19 cellular contexts compared by ENCODE assay signal in the genomic region with DNA sequence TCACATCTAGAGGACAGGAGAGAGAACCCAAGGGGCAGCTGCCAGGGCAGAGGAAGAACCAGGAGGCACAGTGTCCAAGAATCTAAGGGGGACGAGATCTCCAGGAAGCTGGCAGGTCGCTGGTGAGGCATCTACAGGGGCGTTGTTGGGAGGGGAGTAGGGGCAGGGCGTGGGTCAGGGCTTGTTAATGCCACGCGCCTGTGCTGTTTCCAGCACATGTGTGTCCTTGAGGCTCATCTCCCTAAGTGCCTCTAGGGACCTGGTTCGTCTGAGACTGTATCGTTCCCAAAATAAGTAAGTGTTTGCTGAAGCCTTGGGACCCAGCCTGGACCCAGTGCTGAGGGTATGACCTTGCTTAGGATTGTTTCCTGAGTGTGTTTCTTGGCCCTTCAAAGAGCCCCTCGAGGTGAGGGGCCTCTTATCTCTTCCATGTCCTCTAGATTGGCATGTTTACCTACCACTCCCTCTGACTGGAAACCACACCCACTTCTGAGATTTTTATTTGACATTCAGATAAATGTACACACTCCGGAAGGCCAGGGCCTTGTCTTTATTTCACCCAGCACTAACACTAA. TPM values are rescaled to one million over a fixed set of nuclear protein-coding genes. Genes with fewer than 3 reads are reported as not detected.
DNase-seq lines count a peak whose midpoint lies in the region; ATAC-seq, FAIRE-seq and TF ChIP-seq lines count a peak whose summit lies in the region.
"Had no signal": no experiment of that assay in that cellular context is flagged by ENCODE, and none has a peak within 500 bp of the region (broad histone marks: within the 10 kb centered on the region; RNA-seq: fewer than 3 reads in every experiment).

No MANE protein-coding gene starts in this region.

- peaks cover 48% of the 10 kb centered on the region for H3K4me1 Mint-ChIP-seq in Caco-2 (ENCODE audit: low read depth, unreplicated experiment)
- H3K4me1 Mint-ChIP-seq: nephron had no signal

- TF ChIP-seq CTCF in A549 (IDR thresholded peaks at IDR 0.05) (no peak), Caco-2 (IDR thresholded peaks at IDR 0.05; ENCODE audit: insufficient read depth in 1 of 2, low read depth in 1 of 2, low read length in 1 of 2, severe bottlenecking in 1 of 2, unreplicated experiment in 1 of 2) (no peak), body of pancreas (IDR thresholded peaks at IDR 0.05) (no peak), neutrophil (IDR thresholded peaks at IDR 0.05) (no peak)

- H3K4me1 ChIP-seq in A549 (peaks cover 10% of the 10 kb centered on the region), Caco-2 (peaks cover 40% of the 10 kb centered on the region), body of pancreas (peaks cover 19% of the 10 kb centered on the region), neutrophil (ENCODE audit: control insufficient read depth in 1 of 2, insufficient read depth in 1 of 2, low read depth in 1 of 2, low read length in 1 of 2) (peaks cover 53 to 56% of the 10 kb centered on the region in 2 experiments)

- H3K27me3 ChIP-seq in Caco-2 (replicated peaks; ENCODE audit: control insufficient read depth, insufficient read depth, low read length) (no peaks in the 10 kb centered on the region), body of pancreas (no peaks in the 10 kb centered on the region), neutrophil (no peaks in the 10 kb centered on the region)

- POLR2A ChIA-PET in A549 (lab: Yijun Ruan, JAX): no interaction called here
- POLR2A ChIA-PET in Caco-2 (lab: Charles Lee): no interaction called here

- peak overlapping the region; percentile 45; the same call in 2 of the 3 replicates for H3K4me2 ChIP-seq in A549

- DNase-seq in A549 (ENCODE audit: low read depth in 1 of 2, low spot score in 1 of 2) (peak in 1 of 2 experiments; percentile 37), Caco-2 (peak; percentile 71 to 80), body of pancreas (no peak), NCI-H2171 (lab: John Stamatoyannopoulos, UW) (no peak), NAMALWA (ENCODE audit: low spot score) (no peak)
- DNase-seq: activated CD4-positive, alpha-beta T cell treated with anti-CD3 and anti-CD28 coated beads, Interleukin-2, amount 10 ng/mL, durations not matched to agents 7 days and 5 days; activated CD8-positive, alpha-beta memory T cell treated with anti-CD3 and anti-CD28 coated beads, Interleukin-2, amount 50 U/mL, for 4 hours; activated effector memory CD4-positive, alpha-beta T cell treated with Interleukin-2 at 50 U/mL for 16 hours; activated naive CD8-positive, alpha-beta T cell treated with anti-CD3 and anti-CD28 coated beads, Interleukin-2, amount 50 U/mL, for 24 hours; mesendoderm; NCI-H1436; NCI-H345; stimulated activated CD4-positive, alpha-beta T cell treated with anti-CD3 and anti-CD28 coated beads, Interleukin-4, amount 100 ng/mL, for 4 hours had no signal

- H3K27me3 Mint-ChIP-seq in Caco-2 (ENCODE audit: insufficient read depth, unreplicated experiment): no peaks in the 10 kb centered on the region
- H3K27me3 Mint-ChIP-seq: activated CD4-positive, alpha-beta T cell treated with anti-CD3 and anti-CD28 coated beads, Interleukin-2, amount 10 ng/mL, durations not matched to agents 7 days and 5 days; activated naive CD8-positive, alpha-beta T cell treated with anti-CD3 and anti-CD28 coated beads, Interleukin-2, amount 50 U/mL, for 24 hours had no signal

- no peak for FAIRE-seq in A549 (lab: Jason Lieb, UNC)
- FAIRE-seq: endothelial cell of umbilical vein, G401.6, GM19239 had no signal

- H3K4me3 ChIP-seq in A549 (no peak overlapping the region), Caco-2 (ENCODE audit: low read depth, low read length) (no peak overlapping the region), body of pancreas (no peak overlapping the region), neutrophil (ENCODE audit: low read depth in 1 of 2, low read length in 1 of 2) (no peak overlapping the region)

- peak overlapping the region; percentile 77 for H3K27ac Mint-ChIP-seq in Caco-2 (ENCODE audit: unreplicated experiment)
- H3K27ac Mint-ChIP-seq: activated CD4-positive, alpha-beta T cell treated with anti-CD3 and anti-CD28 coated beads, Interleukin-2, amount 10 ng/mL, durations not matched to agents 7 days and 5 days; activated naive CD8-positive, alpha-beta T cell treated with anti-CD3 and anti-CD28 coated beads, Interleukin-2, amount 50 U/mL, for 24 hours had no signal

- H3K36me3 ChIP-seq in Caco-2 (ENCODE audit: control insufficient read depth, insufficient read depth, low read length) (peaks cover 6% of the 10 kb centered on the region; the same call in 1 of the 2 replicates), body of pancreas (replicated peaks in 1 of 2; ENCODE audit: insufficient read depth in 1 of 2, low read depth in 2 of 2) (no peaks in the 10 kb centered on the region), neutrophil (peaks cover 33% of the 10 kb centered on the region)

- peak; percentile 18 to 68; a peak in 3 of 6 replicates for ATAC-seq in A549
- ATAC-seq in body of pancreas: peak; percentile 33
- ATAC-seq in HG03442 (IDR thresholded peaks at IDR 0.05; ENCODE audit: unreplicated experiment): no peak
- ATAC-seq: activated naive CD8-positive, alpha-beta T cell treated with anti-CD3 and anti-CD28 coated beads, Interleukin-2, amount 50 U/mL, for 24 hours had no signal

- WGBS in A549 (ENCODE audit: missing lambda C conversion rate): 60% methylated on average over 10 of the region's 10 CpGs
- 30 to 43% methylated on average over 9 to 10 of the region's 10 CpGs for WGBS in body of pancreas, 2 donors

- TF ChIP-seq POLR2A in A549 (IDR thresholded peaks at IDR 0.05; ENCODE audit: low read length) (no peak), body of pancreas (IDR thresholded peaks at IDR 0.05) (no peak)

- no peaks in the 10 kb centered on the region for H3K9me3 ChIP-seq in A549
- H3K9me3 ChIP-seq in Caco-2: no peaks in the 10 kb centered on the region
- no peaks in the 10 kb centered on the region for H3K9me3 ChIP-seq in body of pancreas
- no peaks in the 10 kb centered on the region for H3K9me3 ChIP-seq in neutrophil

- no peaks in the 10 kb centered on the region for H3K9me3 Mint-ChIP-seq in Caco-2 (ENCODE audit: unreplicated experiment)
- H3K9me3 Mint-ChIP-seq: activated CD4-positive, alpha-beta T cell treated with anti-CD3 and anti-CD28 coated beads, Interleukin-2, amount 10 ng/mL, durations not matched to agents 7 days and 5 days; activated naive CD8-positive, alpha-beta T cell treated with anti-CD3 and anti-CD28 coated beads, Interleukin-2, amount 50 U/mL, for 24 hours; nephron had no signal

- peaks cover 13% of the 10 kb centered on the region for H3K36me3 Mint-ChIP-seq in Caco-2 (ENCODE audit: insufficient read depth, unreplicated experiment)

- H3K27ac ChIP-seq in A549 (peak overlapping the region in 1 of 2 experiments; percentile 21; a peak in 1 of 6 replicates), body of pancreas (no peak overlapping the region), neutrophil (peak overlapping the region; percentile 53)

- CTCF ChIA-PET in A549 (lab: Yijun Ruan, JAX): interaction anchor here (1.0 to 3.9 kb wide), 5 partner anchors 8 to 165 kb away, joined by 3 to 23 read pairs (median 4); no protein-coding TSS in a partner anchor
- CTCF ChIA-PET in Caco-2 (lab: Charles Lee): no interaction called here

- no peak for TF ChIP-seq RAD21 in A549 (conservative IDR thresholded peaks at IDR 0.05 in 1 of 2, IDR thresholded peaks at IDR 0.05 in 1 of 2)

- peak overlapping the region; percentile 10 for H3K4me3 Mint-ChIP-seq in Caco-2 (ENCODE audit: unreplicated experiment)
- H3K4me3 Mint-ChIP-seq: activated CD4-positive, alpha-beta T cell treated with anti-CD3 and anti-CD28 coated beads, Interleukin-2, amount 10 ng/mL, durations not matched to agents 7 days and 5 days; activated naive CD8-positive, alpha-beta T cell treated with anti-CD3 and anti-CD28 coated beads, Interleukin-2, amount 50 U/mL, for 24 hours; nephron had no signal

- TF ChIP-seq EP300 in A549 (IDR thresholded peaks at IDR 0.05): no peak

- intact Hi-C loops in Caco-2 (cut with micrococcal nuclease; ENCODE audit: unreplicated experiment): loop anchor here (1.0 kb wide), 2 partner anchors 10 to 20 kb away; no protein-coding TSS in a partner anchor
- intact Hi-C loops in body of pancreas (cut with DNase I): no loop called here

- no TSS peak for BruUV-seq in Caco-2 (replicated peaks; lab: Mats Ljungman, UMichigan)

TF ChIP-seq in A549, 52 proteins besides CTCF, POLR2A, EP300 and RAD21 (continues in another document):
- TF ChIP-seq CBX2 (IDR thresholded peaks at IDR 0.05; ENCODE audit: borderline replicate concordance, low read depth): no peak
- no peak for TF ChIP-seq CHD2 (IDR thresholded peaks at IDR 0.05; ENCODE audit: low read length, partially characterized antibody)
- no peak for TF ChIP-seq EHF (CRISPR knock-in tag; IDR thresholded peaks at IDR 0.05)
- no peak for TF ChIP-seq ZNF302 (CRISPR knock-in tag; IDR thresholded peaks at IDR 0.05)
- TF ChIP-seq HOXB13 (CRISPR knock-in tag; IDR thresholded peaks at IDR 0.05; ENCODE audit: low read depth): no peak
- TF ChIP-seq CEBPB (IDR thresholded peaks at IDR 0.05): no peak
- TF ChIP-seq FOSB (CRISPR knock-in tag; IDR thresholded peaks at IDR 0.05): no peak
- no peak for TF ChIP-seq E2F6 (IDR thresholded peaks at IDR 0.05; ENCODE audit: borderline replicate concordance, low read depth)
- no peak for TF ChIP-seq TP53 (CRISPR knock-in tag; IDR thresholded peaks at IDR 0.05)
- no peak for TF ChIP-seq HDAC2 (IDR thresholded peaks at IDR 0.05)
- no peak for TF ChIP-seq NR3C1 (IDR thresholded peaks at IDR 0.05)
- TF ChIP-seq USF2 (IDR thresholded peaks at IDR 0.05): no peak
- TF ChIP-seq TFCP2L1 (CRISPR knock-in tag; IDR thresholded peaks at IDR 0.05): no peak

RNA-seq across cellular contexts. Expression of gene HK2, which starts 22.2 kb away (rescaled TPM):
- 1.1 and 1.2 TPM in 2 replicates for polyA plus RNA-seq in A549 (2011; rRNA removed)
- 0.53 and 0.56 TPM in 2 replicates for polyA plus RNA-seq in A549 (2012; cell fraction: cytosol; rRNA removed)
- 0.74 and 2.2 TPM in 2 replicates for polyA plus RNA-seq in A549 (2012; cell fraction: nucleus; rRNA removed)
- polyA plus RNA-seq in A549 (2017; fragmentation: RNase III; extraction: RNeasy Plus Mini Kit Qiagen cat#74134 plus additional on column Dnase treatment): 0.32 to 0.42 TPM (median 0.37 TPM) in 3 replicates
- 1.6 and 2.4 TPM in 2 replicates for polyA minus RNA-seq in A549 (2011; rRNA and poly(A)+ RNA removed)
- 19.9 and 22.6 TPM in 2 replicates for total RNA-seq in Caco-2 (2022)
- 1 to 10 TPM; 1.3 to 9.2 TPM for total RNA-seq in body of pancreas

Comparison
In these comparisons a context has a peak if more than half of its experiments do, and no peak if none do; other contexts are left out.
1. DNase-seq: peak in Caco-2 (2 of 2); none in body of pancreas (0 of 4), NCI-H2171 (single experiment) and NAMALWA (single experiment).